ENCODE assay signal across 30 cellular contexts in the genomic region with DNA sequence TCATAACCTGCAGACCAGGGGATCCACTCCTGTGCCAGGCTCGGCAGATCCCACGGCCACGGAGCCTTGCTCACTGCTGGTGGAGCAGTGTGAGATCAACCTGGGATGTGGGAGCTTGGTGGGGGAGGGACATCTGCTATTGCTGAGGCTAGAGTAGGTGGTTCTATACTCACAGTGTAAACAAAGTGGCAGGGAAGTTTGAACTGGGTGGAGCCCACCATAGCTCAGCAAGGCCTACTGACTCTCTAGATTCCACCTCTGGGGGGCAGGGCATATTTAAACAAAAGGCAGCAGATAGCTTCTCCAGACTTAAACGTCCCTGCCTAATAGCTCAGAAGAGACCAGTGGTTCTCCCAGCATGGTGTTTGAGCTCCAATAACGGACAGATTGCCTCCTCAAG. TPM values are rescaled to one million over a fixed set of nuclear protein-coding genes. Genes with fewer than 3 reads are reported as not detected.
"Had no signal": no experiment of that assay in that cellular context is flagged by ENCODE, and none has a peak within 500 bp of the region (broad histone marks: within the 10 kb centered on the region; RNA-seq: fewer than 3 reads in every experiment).

No MANE protein-coding gene starts in this region.

- H3K27ac Mint-ChIP-seq: immature natural killer cell; naive thymus-derived CD4-positive, alpha-beta T cell; natural killer cell treated with Interleukin-12 subunit alpha and Interleukin-12 subunit beta and Interleukin-15 and Interleukin-18, amount 100 ng/mL, for 72 hours; stimulated activated naive B cell treated with anti-CD40 and anti-IgM and Interleukin-4, amounts not matched to agents 10 μg/mL and 1 μg/mL and 100 μg/mL, for 72 hours had no signal

- H3K4me1 ChIP-seq: heart left ventricle, left lung, pancreas, prostate gland, sigmoid colon, spleen, stomach, testis, thyroid gland, transverse colon, upper lobe of left lung had no signal

- H3K27ac ChIP-seq: heart left ventricle, left lung, pancreas, prostate gland, sigmoid colon, spleen, stomach, testis, thyroid gland, transverse colon, upper lobe of left lung had no signal

- H3K4me3 Mint-ChIP-seq: immature natural killer cell; naive thymus-derived CD4-positive, alpha-beta T cell; natural killer cell treated with Interleukin-12 subunit alpha and Interleukin-12 subunit beta and Interleukin-15 and Interleukin-18, amount 100 ng/mL, for 72 hours; stimulated activated naive B cell treated with anti-CD40 and anti-IgM and Interleukin-4, amounts not matched to agents 10 μg/mL and 1 μg/mL and 100 μg/mL, for 72 hours had no signal

- H3K36me3 ChIP-seq: heart left ventricle, left lung, pancreas, prostate gland, sigmoid colon, spleen, stomach, thyroid gland, transverse colon, upper lobe of left lung had no signal

- FAIRE-seq: islet of Langerhans, kidney, pancreas, small intestine had no signal

- H3K27me3 ChIP-seq: heart left ventricle, left lung, pancreas, sigmoid colon, spleen, stomach, testis, thyroid gland, transverse colon, upper lobe of left lung had no signal

- H3K9me3 ChIP-seq: left lung, mucosa of descending colon, pancreas, prostate gland, sigmoid colon, testis, thyroid gland, transverse colon, upper lobe of left lung had no signal

- H3K36me3 Mint-ChIP-seq: immature natural killer cell; naive thymus-derived CD4-positive, alpha-beta T cell; stimulated activated naive B cell treated with anti-CD40 and anti-IgM and Interleukin-4, amounts not matched to agents 10 μg/mL and 1 μg/mL and 100 μg/mL, for 72 hours had no signal

- H3K4me1 Mint-ChIP-seq: immature natural killer cell; naive thymus-derived CD4-positive, alpha-beta T cell; stimulated activated naive B cell treated with anti-CD40 and anti-IgM and Interleukin-4, amounts not matched to agents 10 μg/mL and 1 μg/mL and 100 μg/mL, for 72 hours had no signal

- H3K4me3 ChIP-seq: heart left ventricle, left lung, lung, mucosa of descending colon, pancreas, prostate gland, sigmoid colon, spleen, stomach, testis, thyroid gland, transverse colon, upper lobe of left lung had no signal

- ATAC-seq: heart left ventricle; left colon; left lung; mucosa of descending colon; naive thymus-derived CD4-positive, alpha-beta T cell; natural killer cell treated with Interleukin-12 subunit alpha and Interleukin-12 subunit beta and Interleukin-15 and Interleukin-18, amount 100 ng/mL, for 72 hours; pancreas; right cardiac atrium; stimulated activated naive B cell treated with anti-CD40 and anti-IgM and Interleukin-4, amounts not matched to agents 10 μg/mL and 1 μg/mL and 100 μg/mL, for 72 hours; stimulated activated naive CD8-positive, alpha-beta T cell treated with anti-CD3 and anti-CD28 coated beads, Interleukin-15, Interleukin-2, amounts not matched to agents 100 U/mL and 50 U/mL, for 24 hours had no signal

- H3K27me3 Mint-ChIP-seq: naive thymus-derived CD4-positive, alpha-beta T cell; natural killer cell treated with Interleukin-12 subunit alpha and Interleukin-12 subunit beta and Interleukin-15 and Interleukin-18, amount 100 ng/mL, for 72 hours; stimulated activated naive B cell treated with anti-CD40 and anti-IgM and Interleukin-4, amounts not matched to agents 10 μg/mL and 1 μg/mL and 100 μg/mL, for 72 hours had no signal

- DNase-seq: heart left ventricle; hypothalamus; immature natural killer cell; kidney; left colon; left lung; midbrain; mucosa of descending colon; naive thymus-derived CD4-positive, alpha-beta T cell; nucleus accumbens; pancreas; retina; right cardiac atrium; sigmoid colon; small intestine; spleen; stimulated activated CD4-positive, alpha-beta T cell treated with anti-CD3 and anti-CD28 coated beads, Interleukin-2, amount 100 ng/mL, for 48 hours; stimulated activated naive B cell treated with anti-CD40 and anti-IgM and Interleukin-4, amounts not matched to agents 10 μg/mL and 1 μg/mL and 100 μg/mL, for 72 hours; stimulated activated naive CD8-positive, alpha-beta T cell treated with anti-CD3 and anti-CD28 coated beads, Interleukin-15, Interleukin-2, amounts not matched to agents 100 U/mL and 50 U/mL, for 24 hours; stomach; testis; thyroid gland; transverse colon had no signal

RNA-seq across cellular contexts. Expression of gene EPHA5, which starts 54.7 kb away (rescaled TPM):
- total RNA-seq: left lung; liver; mesenteric fat pad; naive thymus-derived CD4-positive, alpha-beta T cell; natural killer cell treated with Interleukin-12 subunit alpha and Interleukin-12 subunit beta and Interleukin-15 and Interleukin-18, amount 100 ng/mL, for 72 hours had no signal
- polyA plus RNA-seq: immature natural killer cell; liver; naive thymus-derived CD4-positive, alpha-beta T cell had no signal
